ENCODE assay signal across 13 cellular contexts in genomic region chr13:39385154-39385553, GRCh38.
"Had no signal": no experiment of that assay in that cellular context is flagged by ENCODE, and none has a peak within 500 bp of the region (broad histone marks: within the 10 kb centered on the region; RNA-seq: fewer than 3 reads in every experiment).

No MANE protein-coding gene starts in this region.

- H3K4me3 ChIP-seq: lung, prostate gland, sigmoid colon, suprapubic skin had no signal

- H3K4me1 ChIP-seq: prostate gland, suprapubic skin had no signal

- H3K27me3 Mint-ChIP-seq: activated CD4-positive, alpha-beta memory T cell treated with anti-CD3 and anti-CD28 coated beads, Interleukin-2, amount 10 ng/mL, durations not matched to agents 7 days and 5 days; central memory CD8-positive, alpha-beta T cell; effector memory CD8-positive, alpha-beta T cell had no signal

- H3K36me3 ChIP-seq: prostate gland, sigmoid colon, suprapubic skin had no signal

- DNase-seq: activated CD4-positive, alpha-beta memory T cell treated with anti-CD3 and anti-CD28 coated beads, Interleukin-2, amount 10 ng/mL, durations not matched to agents 7 days and 5 days; activated CD8-positive, alpha-beta memory T cell treated with anti-CD3 and anti-CD28 coated beads, Interleukin-2, amount 50 U/mL, for 4 hours; effector memory CD8-positive, alpha-beta T cell; natural killer cell; occipital lobe; sigmoid colon; stimulated activated CD4-positive, alpha-beta T cell treated with anti-CD3 and anti-CD28 coated beads, Interleukin-2, amount 100 ng/mL, for 48 hours; stimulated activated naive CD8-positive, alpha-beta T cell treated with anti-CD3 and anti-CD28 coated beads, Interleukin-15, Interleukin-2, amounts not matched to agents 100 U/mL and 50 U/mL, for 24 hours; T-helper 9 cell had no signal

- H3K27ac ChIP-seq: prostate gland, suprapubic skin had no signal

- ATAC-seq: effector memory CD8-positive, alpha-beta T cell; natural killer cell; stimulated activated naive CD8-positive, alpha-beta T cell treated with anti-CD3 and anti-CD28 coated beads, Interleukin-15, Interleukin-2, amounts not matched to agents 100 U/mL and 50 U/mL, for 24 hours had no signal

- H3K36me3 Mint-ChIP-seq: natural killer cell had no signal

- H3K9me3 Mint-ChIP-seq: activated CD4-positive, alpha-beta memory T cell treated with anti-CD3 and anti-CD28 coated beads, Interleukin-2, amount 10 ng/mL, durations not matched to agents 7 days and 5 days; central memory CD8-positive, alpha-beta T cell had no signal

- H3K4me3 Mint-ChIP-seq: activated CD4-positive, alpha-beta memory T cell treated with anti-CD3 and anti-CD28 coated beads, Interleukin-2, amount 10 ng/mL, durations not matched to agents 7 days and 5 days; central memory CD8-positive, alpha-beta T cell; effector memory CD8-positive, alpha-beta T cell; natural killer cell had no signal

- H3K27me3 ChIP-seq: sigmoid colon, suprapubic skin had no signal

- H3K9me3 ChIP-seq: prostate gland, sigmoid colon, suprapubic skin had no signal

- H3K4me1 Mint-ChIP-seq: activated CD4-positive, alpha-beta memory T cell treated with anti-CD3 and anti-CD28 coated beads, Interleukin-2, amount 10 ng/mL, durations not matched to agents 7 days and 5 days; central memory CD8-positive, alpha-beta T cell; natural killer cell had no signal

- H3K27ac Mint-ChIP-seq: activated CD4-positive, alpha-beta memory T cell treated with anti-CD3 and anti-CD28 coated beads, Interleukin-2, amount 10 ng/mL, durations not matched to agents 7 days and 5 days; effector memory CD8-positive, alpha-beta T cell; natural killer cell had no signal
